Comparison of ENCODE assay signal across 8 cellular contexts in genomic region chr19:15297416-15298224, GRCh38. TPM values are rescaled to one million over a fixed set of nuclear protein-coding genes. Genes with fewer than 3 reads are reported as not detected.
DNase-seq lines count a peak whose midpoint lies in the region; ATAC-seq and TF ChIP-seq lines count a peak whose summit lies in the region.

No MANE protein-coding gene starts in this region.

- DNase-seq in activated T-cell treated with anti-CD3 and anti-CD28 coated beads, Interleukin-2, amount 50 U/mL, for 72 hours, result peak; percentile 32 to 43
- DNase-seq in kidney tubule cell (ENCODE audit: low spot score) (peak; percentile 54), tibial nerve (ENCODE audit: low spot score in 2 of 2) (no peak), A172 (ENCODE audit: low spot score) (no peak)

- H3K4me1 Mint-ChIP-seq in activated T-cell treated with anti-CD3 and anti-CD28 coated beads, Interleukin-2, amount 50 U/mL, for 72 hours (ENCODE audit: low read depth), result peaks cover 100% of the 10 kb centered on the region

- H3K4me1 ChIP-seq in BLaER1 (peaks cover 100% of the 10 kb centered on the region), tibial nerve (peaks cover 3 to 95% (median 83%) of the 10 kb centered on the region in 4 donors)

- peaks cover 100% of the 10 kb centered on the region for H4K20me1 ChIP-seq in BLaER1

- TF ChIP-seq EP300 in tibial nerve (IDR thresholded peaks at IDR 0.05), result no peak

- TF ChIP-seq POLR2A in tibial nerve (IDR thresholded peaks at IDR 0.05), result no peak

- H3K9ac ChIP-seq in BLaER1, result 0 out of 2 replicates have a peak overlapping the region, but pooled peaks have one; percentile 1

- H3K9me3 ChIP-seq in BLaER1 (no peaks in the 10 kb centered on the region), KOPT-K1 (ENCODE audit: insufficient read depth, low read length, poor library complexity, severe bottlenecking) (no peaks in the 10 kb centered on the region), tibial nerve (no peaks in the 10 kb centered on the region)

- H3K9me3 Mint-ChIP-seq in activated T-cell treated with anti-CD3 and anti-CD28 coated beads, Interleukin-2, amount 50 U/mL, for 72 hours, result peaks cover 0 to 2% of the 10 kb centered on the region in 2 donors

- peaks cover 7 to 35% of the 10 kb centered on the region in 2 donors for H3K36me3 Mint-ChIP-seq in activated T-cell treated with anti-CD3 and anti-CD28 coated beads, Interleukin-2, amount 50 U/mL, for 72 hours (ENCODE audit: insufficient read depth in 2 of 2)

- peak overlapping the region; percentile 74 to 89 for H3K4me3 Mint-ChIP-seq in activated T-cell treated with anti-CD3 and anti-CD28 coated beads, Interleukin-2, amount 50 U/mL, for 72 hours

- no peak overlapping the region for H3K4me3 ChIP-seq in BLaER1
- H3K4me3 ChIP-seq in tibial nerve, result no peak overlapping the region

- no peaks in the 10 kb centered on the region for H3K27me3 ChIP-seq in BLaER1
- no peaks in the 10 kb centered on the region for H3K27me3 ChIP-seq in tibial nerve

- peak in 1 of 5 experiments; percentile 15 for TF ChIP-seq CTCF in tibial nerve (IDR thresholded peaks at IDR 0.05)

- H3K4me2 ChIP-seq in BLaER1, result peak overlapping the region; percentile 64

- 39 to 45% methylated on average over 10 of the region's 10 CpGs for WGBS in tibial nerve, 2 donors

- H3K36me3 ChIP-seq in BLaER1, result peaks cover 42% of the 10 kb centered on the region
- peaks cover 6% of the 10 kb centered on the region; the same call in 1 of the 2 replicates for H3K36me3 ChIP-seq in KOPT-K1 (ENCODE audit: insufficient read depth, low read length)
- no peaks in the 10 kb centered on the region for H3K36me3 ChIP-seq in tibial nerve

- peak in 1 of 2 donors; percentile 3 for ATAC-seq in activated T-cell treated with anti-CD3 and anti-CD28 coated beads, Interleukin-2, amount 50 U/mL, for 72 hours (replicated peaks in 1 of 2)
- no peak for ATAC-seq in HG02623 (IDR thresholded peaks at IDR 0.05; ENCODE audit: unreplicated experiment)
- ATAC-seq in HG02852 (IDR thresholded peaks at IDR 0.05; ENCODE audit: unreplicated experiment), result no peak

- no peaks in the 10 kb centered on the region for H3K27me3 Mint-ChIP-seq in activated T-cell treated with anti-CD3 and anti-CD28 coated beads, Interleukin-2, amount 50 U/mL, for 72 hours (ENCODE audit: low read depth)

- H3K27ac ChIP-seq in BLaER1 (peak overlapping the region; percentile 30; the same call in 1 of the 2 replicates), KOPT-K1 (ENCODE audit: low read depth, low read length, poor library complexity, severe bottlenecking) (peak overlapping the region; percentile 14), tibial nerve (peak overlapping the region in 3 of 4 donors; percentile 6 to 73 (median 64))

- H3K27ac Mint-ChIP-seq in activated T-cell treated with anti-CD3 and anti-CD28 coated beads, Interleukin-2, amount 50 U/mL, for 72 hours, result peak overlapping the region; percentile 92

RNA-seq across cellular contexts. Expression of gene BRD4, which starts 34.7 kb away (rescaled TPM):
- total RNA-seq in activated T-cell treated with anti-CD3 and anti-CD28 coated beads, Interleukin-2, amount 50 U/mL, for 72 hours, result 100 to 1,000 TPM; 161 to 187 TPM
- 10 to 100 TPM; 34.7 to 69.6 (median 36.0) TPM for total RNA-seq in tibial nerve
- 7.1 and 19.1 TPM in 2 replicates for total RNA-seq in A172 (2014; rRNA removed; shearing (Covaris generic))

Comparison
In these comparisons a context has a peak if more than half of its experiments do, and no peak if none do; other contexts are left out.
1. H3K27ac ChIP-seq: peak in every context shown above with its lines; median percentile 64 in tibial nerve; 30 in BLaER1; 14 in KOPT-K1.
2. DNase-seq: peak in activated T-cell treated with anti-CD3 and anti-CD28 coated beads, Interleukin-2, amount 50 U/mL, for 72 hours (2 of 2) and kidney tubule cell (single experiment); none in tibial nerve (0 of 2) and A172 (single experiment).